Comparison of ENCODE assay signal across 16 cellular contexts in genomic region chr10:74255214-74255613, GRCh38.
DNase-seq lines count a peak whose midpoint lies in the region; ATAC-seq and TF ChIP-seq lines count a peak whose summit lies in the region.
"Had no signal": no experiment of that assay in that cellular context is flagged by ENCODE, and none has a peak within 500 bp of the region (broad histone marks: within the 10 kb centered on the region; RNA-seq: fewer than 3 reads in every experiment).

No MANE protein-coding gene starts in this region.

- H3K27ac Mint-ChIP-seq in neural progenitor cell: peak overlapping the region; percentile 4
- H3K27ac Mint-ChIP-seq: activated T-helper 17 cell treated with anti-CD3 and anti-CD28 coated beads, Interleukin-2, amount 50 U/mL, for 72 hours had no signal

- no peaks in the 10 kb centered on the region for H3K9me3 Mint-ChIP-seq in neural progenitor cell
- H3K9me3 Mint-ChIP-seq: activated T-helper 17 cell treated with anti-CD3 and anti-CD28 coated beads, Interleukin-2, amount 50 U/mL, for 72 hours had no signal

- H3K27ac ChIP-seq in VCaP (peak overlapping the region; percentile 54), neural progenitor cell (no peak overlapping the region)
- H3K27ac ChIP-seq: suprapubic skin, WERI-Rb-1 had no signal

- no peaks in the 10 kb centered on the region for H4K20me1 ChIP-seq in neural progenitor cell (ENCODE audit: low read depth)

- H3K27me3 Mint-ChIP-seq in neural progenitor cell (ENCODE audit: insufficient read depth, low read depth): peaks cover 2% of the 10 kb centered on the region
- H3K27me3 Mint-ChIP-seq: activated T-helper 17 cell treated with anti-CD3 and anti-CD28 coated beads, Interleukin-2, amount 50 U/mL, for 72 hours had no signal

- no peaks in the 10 kb centered on the region for H3K36me3 Mint-ChIP-seq in neural progenitor cell

- H3K36me3 ChIP-seq in neural progenitor cell: no peaks in the 10 kb centered on the region
- H3K36me3 ChIP-seq: suprapubic skin, WERI-Rb-1 had no signal

- DNase-seq in ELF-1 (ENCODE audit: low read depth, low spot score) (peak; percentile 54), Kasumi-1 (lab: John Stamatoyannopoulos, UW) (peak; percentile 23 to 37), neural progenitor cell (ENCODE audit: low spot score) (no peak), HCEC 1CT (no peak), T-helper 2 cell (no peak)
- no peak for DNase-seq in effector CD4-positive, alpha-beta T cell
- DNase-seq: KG1; NCI-H1694; NCI-H524 treated with DMSO at 0.1 percent for 48 hours; stimulated activated CD4-positive, alpha-beta T cell treated with anti-CD3 and anti-CD28 coated beads, Interleukin-2, amount 100 ng/mL, for 48 hours; SW 1271 had no signal

- no peaks in the 10 kb centered on the region for H3K79me2 ChIP-seq in neural progenitor cell (ENCODE audit: low read depth)

- H3F3A ChIP-seq in neural progenitor cell (ENCODE audit: low read depth): no peaks in the 10 kb centered on the region

- no peak overlapping the region for H3K4me3 ChIP-seq in neural progenitor cell
- H3K4me3 ChIP-seq: suprapubic skin had no signal

- TF ChIP-seq CTCF in VCaP (conservative IDR thresholded peaks at IDR 0.05): no peak
- TF ChIP-seq CTCF in neural progenitor cell (IDR thresholded peaks at IDR 0.05): no peak

- H3K4me2 ChIP-seq in neural progenitor cell: peak overlapping the region; percentile 3

- H3K9ac ChIP-seq in neural progenitor cell: no peak overlapping the region

- no peaks in the 10 kb centered on the region for H3K9me3 ChIP-seq in neural progenitor cell (ENCODE audit: low read depth)
- H3K9me3 ChIP-seq: suprapubic skin had no signal

- H2AFZ ChIP-seq in neural progenitor cell (replicated peaks): no peak overlapping the region

- H3K4me1 ChIP-seq in neural progenitor cell: peaks cover 23% of the 10 kb centered on the region

- ATAC-seq in HG03439 (IDR thresholded peaks at IDR 0.05; ENCODE audit: unreplicated experiment): no peak
- ATAC-seq: activated T-helper 17 cell treated with anti-CD3 and anti-CD28 coated beads, Interleukin-2, amount 50 U/mL, for 72 hours had no signal

- H3K4me1 Mint-ChIP-seq in neural progenitor cell: peaks cover 22% of the 10 kb centered on the region

- no peaks in the 10 kb centered on the region for H3K27me3 ChIP-seq in neural progenitor cell
- H3K27me3 ChIP-seq: suprapubic skin had no signal

- H3K4me3 Mint-ChIP-seq in neural progenitor cell: no peak overlapping the region
- H3K4me3 Mint-ChIP-seq: activated T-helper 17 cell treated with anti-CD3 and anti-CD28 coated beads, Interleukin-2, amount 50 U/mL, for 72 hours had no signal

Comparison
In these comparisons a context has a peak if more than half of its experiments do, and no peak if none do; other contexts are left out.
1. DNase-seq: peak in ELF-1 (single experiment) and Kasumi-1 (2 of 2); none in neural progenitor cell (single experiment), HCEC 1CT (single experiment), effector CD4-positive, alpha-beta T cell (single experiment) and T-helper 2 cell (0 of 5).